In the genomic region with DNA sequence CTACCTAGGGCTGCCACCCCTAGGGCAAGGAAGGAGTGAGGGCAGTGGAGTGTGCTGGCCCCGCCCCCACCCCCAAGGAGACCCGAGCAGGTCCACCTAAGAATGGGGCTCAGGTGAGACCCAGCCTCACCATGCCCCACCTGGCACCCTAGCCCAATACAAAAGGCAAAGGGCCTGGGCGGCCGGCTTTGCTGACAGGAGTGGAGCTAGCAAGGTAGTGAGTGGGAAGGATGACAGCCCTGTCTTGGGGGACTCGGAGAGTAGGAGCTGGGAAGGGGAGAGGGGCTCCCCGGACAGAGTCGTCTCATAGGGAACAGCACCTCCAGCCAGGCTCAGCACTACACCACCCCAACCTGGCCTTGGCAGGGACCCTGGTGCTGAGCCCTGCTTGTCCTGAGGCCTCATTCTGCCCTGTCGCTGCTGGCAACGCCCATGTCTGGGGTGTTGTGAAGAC, we compare ENCODE assay signal across 29 cellular contexts. TPM values are rescaled to one million over a fixed set of nuclear protein-coding genes. Genes with fewer than 3 reads are reported as not detected.
DNase-seq lines count a peak whose midpoint lies in the region; ATAC-seq, FAIRE-seq and TF ChIP-seq lines count a peak whose summit lies in the region.
"Had no signal": no experiment of that assay in that cellular context is flagged by ENCODE, and none has a peak within 500 bp of the region (broad histone marks: within the 10 kb centered on the region; RNA-seq: fewer than 3 reads in every experiment).

No MANE protein-coding gene starts in this region.

- no peak overlapping the region for H3K4me3 ChIP-seq in left ventricle myocardium inferior
- H3K4me3 ChIP-seq in H7 (ENCODE audit: insufficient read depth, low read depth, low read length), result no peak overlapping the region
- H3K4me3 ChIP-seq in GM12878, result no peak overlapping the region
- H3K4me3 ChIP-seq: heart right ventricle, spleen, vagina had no signal

- ATAC-seq in left cardiac atrium (no peak), GM12878 (peak; percentile 9), GM21528 (IDR thresholded peaks at IDR 0.05; ENCODE audit: low FRiP score, unreplicated experiment) (no peak)
- ATAC-seq in stimulated activated naive CD8-positive, alpha-beta T cell treated with anti-CD3 and anti-CD28 coated beads, Interleukin-15, Interleukin-2, amounts not matched to agents 100 U/mL and 50 U/mL, for 24 hours, result peak; percentile 4
- ATAC-seq: activated CD4-positive, alpha-beta T cell treated with anti-CD3 and anti-CD28 coated beads for 36 hours; foreskin keratinocyte had no signal

- DNase-seq in left ventricle myocardium inferior, result no peak
- no peak for DNase-seq in left cardiac atrium
- peak; percentile 75 for DNase-seq in H7
- no peak for DNase-seq in GM12878 (ENCODE audit: low read depth, low spot score)
- no peak for DNase-seq in stimulated activated naive CD8-positive, alpha-beta T cell treated with anti-CD3 and anti-CD28 coated beads, Interleukin-15, Interleukin-2, amounts not matched to agents 100 U/mL and 50 U/mL, for 24 hours
- no peak for DNase-seq in osteocyte (ENCODE audit: extremely low spot score, unreplicated experiment)
- no peak for DNase-seq in SW 1271 (lab: John Stamatoyannopoulos, UW)
- DNase-seq: activated CD4-positive, alpha-beta T cell treated with anti-CD3 and anti-CD28 coated beads for 36 hours; activated effector memory CD4-positive, alpha-beta T cell treated with anti-CD3 and anti-CD28 coated beads, Interleukin-2, amount 50 U/mL, for 16 hours; BE2C; effector memory CD4-positive, alpha-beta T cell; foreskin keratinocyte; heart right ventricle; mesendoderm; naive B cell; NCI-H1092 treated with DMSO at 0.1 percent for 48 hours; NCI-H1930; NCI-H748 treated with DMSO at 0.1 percent for 48 hours; SHP77; spleen; stimulated activated CD4-positive, alpha-beta T cell treated with anti-CD3 and anti-CD28 coated beads, Interleukin-4, amount 100 ng/mL, for 1 hour; stimulated activated naive CD4-positive, alpha-beta T cell treated with Interleukin-2 at 50 U/mL for 16 hours had no signal

- H3K9me3 ChIP-seq in left ventricle myocardium inferior (replicated peaks) (no peaks in the 10 kb centered on the region), GM12878 (replicated peaks; ENCODE audit: control insufficient read depth, insufficient read depth, low read length) (no peaks in the 10 kb centered on the region)
- H3K9me3 ChIP-seq: BE2C, heart right ventricle, spleen, vagina had no signal

- no peaks in the 10 kb centered on the region for H3K27me3 Mint-ChIP-seq in osteocyte (ENCODE audit: unreplicated experiment)
- H3K27me3 Mint-ChIP-seq: activated CD4-positive, alpha-beta T cell treated with anti-CD3 and anti-CD28 coated beads for 36 hours; naive B cell had no signal

- H3K27ac ChIP-seq in left ventricle myocardium inferior (replicated peaks), result peak overlapping the region; percentile 12
- H3K27ac ChIP-seq in GM12878 (ENCODE audit: control insufficient read depth, insufficient read depth), result no peak overlapping the region
- H3K27ac ChIP-seq: foreskin keratinocyte, heart right ventricle, spleen, vagina had no signal

- H3K9ac ChIP-seq in GM12878 (ENCODE audit: control insufficient read depth, insufficient read depth, low read length), result no peak overlapping the region

- RAD21 ChIA-PET in GM12878 (lab: Charles Lee; ENCODE audit: unreplicated experiment), result interaction anchor here (2.6 kb wide), 1 partner anchor 171 kb away, joined by 8 read pairs; no protein-coding TSS in a partner anchor

- H3K36me3 ChIP-seq in left ventricle myocardium inferior, result peaks cover 52% of the 10 kb centered on the region
- peaks cover 30% of the 10 kb centered on the region for H3K36me3 ChIP-seq in H7 (replicated peaks; ENCODE audit: control insufficient read depth, insufficient read depth, low read length)
- H3K36me3 ChIP-seq in GM12878 (ENCODE audit: control insufficient read depth in 2 of 2, insufficient read depth in 2 of 2, low read length in 1 of 2), result peaks cover 43 to 45% of the 10 kb centered on the region in 2 experiments

- H3K27me3 ChIP-seq in left ventricle myocardium inferior (ENCODE audit: low read depth), result no peaks in the 10 kb centered on the region
- H3K27me3 ChIP-seq in H7 (ENCODE audit: control insufficient read depth, insufficient read depth, low read length), result no peaks in the 10 kb centered on the region
- H3K27me3 ChIP-seq in GM12878 (replicated peaks in 1 of 2; ENCODE audit: control insufficient read depth in 2 of 2, insufficient read depth in 2 of 2, low read length in 1 of 2), result no peaks in the 10 kb centered on the region
- H3K27me3 ChIP-seq: BE2C, foreskin keratinocyte, heart right ventricle, spleen, vagina had no signal

- H3K4me2 ChIP-seq in GM12878 (ENCODE audit: control insufficient read depth, insufficient read depth), result no peak overlapping the region

- H3K27ac Mint-ChIP-seq in osteocyte (ENCODE audit: unreplicated experiment), result no peak overlapping the region
- H3K27ac Mint-ChIP-seq: activated CD4-positive, alpha-beta T cell treated with anti-CD3 and anti-CD28 coated beads for 36 hours had no signal

- no peak overlapping the region for H2AFZ ChIP-seq in GM12878 (ENCODE audit: control insufficient read depth, low read depth, low read length)

- H3K4me1 Mint-ChIP-seq in osteocyte (ENCODE audit: unreplicated experiment), result peaks cover 8% of the 10 kb centered on the region

- POLR2A ChIA-PET in GM12878 (lab: Charles Lee), result interaction anchor here (0.7 kb wide), 1 partner anchor 12 kb away, joined by 3 read pairs; no protein-coding TSS in a partner anchor

- H3K79me2 ChIP-seq in GM12878 (ENCODE audit: control insufficient read depth, insufficient read depth, low read length), result peaks cover 41% of the 10 kb centered on the region

- SMC1A ChIA-PET in GM12878 (lab: Charles Lee; ENCODE audit: uncharacterized antibody, unreplicated experiment), result no interaction called here

- peaks cover 47% of the 10 kb centered on the region for H4K20me1 ChIP-seq in GM12878 (ENCODE audit: control insufficient read depth, insufficient read depth)

- peaks cover 14% of the 10 kb centered on the region for H3K36me3 Mint-ChIP-seq in osteocyte (ENCODE audit: unreplicated experiment)

- in situ Hi-C loops in GM12878 (cut with MboI), result no loop called here

- H3K4me3 Mint-ChIP-seq in osteocyte (ENCODE audit: unreplicated experiment), result no peak overlapping the region
- H3K4me3 Mint-ChIP-seq: activated CD4-positive, alpha-beta T cell treated with anti-CD3 and anti-CD28 coated beads for 36 hours; naive B cell had no signal

- TF ChIP-seq CTCF in left ventricle myocardium inferior (IDR thresholded peaks at IDR 0.05; ENCODE audit: borderline replicate concordance), result no peak
- no peak for TF ChIP-seq CTCF in GM12878 (IDR thresholded peaks at IDR 0.05 in 2 of 3, conservative IDR thresholded peaks at IDR 0.05 in 1 of 3; ENCODE audit: control insufficient read depth in 2 of 3, extremely low read depth in 1 of 3, insufficient read depth in 1 of 3, low read depth in 3 of 3, low read length in 3 of 3)
- no peak for TF ChIP-seq CTCF in osteocyte (IDR thresholded peaks at IDR 0.05)

- CTCF ChIA-PET in GM12878 (lab: Yijun Ruan, JAX), result interaction anchor here (1.2 kb wide), 1 partner anchor 12 kb away, joined by 3 read pairs; a partner anchor contains a TSS

- WGBS in GM12878 (ENCODE audit: insufficient coverage, insufficient replicate concordance, low lambda C conversion rate, missing lambda C conversion rate), result 86% methylated on average over 9 of the region's 9 CpGs

- TF ChIP-seq RAD21 in GM12878 (IDR thresholded peaks at IDR 0.05; ENCODE audit: insufficient read depth, low read depth, low read length), result no peak

- no peaks in the 10 kb centered on the region for H3K9me3 Mint-ChIP-seq in osteocyte (ENCODE audit: unreplicated experiment)
- H3K9me3 Mint-ChIP-seq: naive B cell had no signal

- no TSS peak for BruUV-seq in GM12878 (replicated peaks; lab: Mats Ljungman, UMichigan)

- intact Hi-C loops in left ventricle myocardium inferior (cut with micrococcal nuclease) (no loop called here), left cardiac atrium (cut with DNase I) (no loop called here), GM12878 (cut with micrococcal nuclease; ENCODE audit: unreplicated experiment) (no loop called here)

- H3K4me1 ChIP-seq in left ventricle myocardium inferior, result peaks cover 53% of the 10 kb centered on the region
- H3K4me1 ChIP-seq in GM12878 (ENCODE audit: control insufficient read depth, insufficient read depth, low read length), result peaks cover 10% of the 10 kb centered on the region
- H3K4me1 ChIP-seq: foreskin keratinocyte had no signal

- no peak for FAIRE-seq in GM12878 (lab: Jason Lieb, UNC)
- FAIRE-seq: colon, H1 had no signal

- no peak for TF ChIP-seq EP300 in GM12878 (IDR thresholded peaks at IDR 0.05; ENCODE audit: borderline replicate concordance in 1 of 2, control insufficient read depth in 1 of 2, low read depth in 2 of 2, low read length in 2 of 2)

- peak; percentile 41 for TF ChIP-seq POLR2A in GM12878 (IDR thresholded peaks at IDR 0.05; ENCODE audit: low read depth, low read length)

RNA-seq across cellular contexts. Expression of a gene that starts 12.1 kb away (rescaled TPM):
- total RNA-seq in left ventricle myocardium inferior (15.0 TPM), left cardiac atrium (10 to 100 TPM in 1 of 2 donors, 1 to 10 TPM in 1; 9.0 to 14.2 TPM), GM12878 (2014; rRNA removed) (38.5 and 48.8 TPM in 2 replicates), GM12878 (2014; rRNA removed; fragmentation: Illumina TruSeq; extraction: Trizol) (15.2 and 18.1 TPM in 2 replicates), GM12878 (2021) (128 and 139 TPM in 2 replicates), osteocyte (19.4 and 20.1 TPM in 2 replicates)
- total RNA-seq in H7 (2014; rRNA removed; shearing (Covaris generic)), result 35.9 and 37.1 TPM in 2 replicates
- 108 and 121 TPM in 2 replicates for total RNA-seq in GM12878 (2013; cell fraction: nucleolus; rRNA removed)
- 33.7 TPM for polyA plus RNA-seq in GM12878 (2011; ENCODE audit: low read depth)
- polyA plus RNA-seq in GM12878 (2011; rRNA removed) (3.2 and 10.2 TPM in 2 replicates), GM12878 (2014; fragmentation: Illumina TruSeq; extraction: Trizol) (10.5 and 31.2 TPM in 2 replicates), GM12878 (2014; fragmentation: Nextera tagmentation; extraction: Ambion mirVana) (1 to 10 TPM; 2.3 to 4.9 TPM), GM12878 (2014; rRNA removed) (40.6 and 54.3 TPM in 2 replicates), GM12878 (2016; fragmentation: Nextera tagmentation; extraction: Ambion mirVana) (10 to 100 TPM; 34.7 to 39.0 TPM)
- 15.1 and 18.0 TPM in 2 replicates for polyA plus RNA-seq in GM12878 (2011; cell fraction: cytosol; rRNA removed)
- 44.7 and 61.7 TPM in 2 replicates for polyA plus RNA-seq in GM12878 (2011; cell fraction: nucleus; rRNA removed)
- polyA plus RNA-seq in GM12878 (2012), result 64.9 and 75.4 TPM in 2 replicates
- 29.1 and 50.3 TPM in 2 replicates for polyA minus RNA-seq in GM12878 (2011; rRNA and poly(A)+ RNA removed)
- 37.0 and 37.7 TPM in 2 replicates for polyA minus RNA-seq in GM12878 (2011; cell fraction: cytosol; rRNA and poly(A)+ RNA removed)
- 39.8 and 79.0 TPM in 2 replicates for polyA minus RNA-seq in GM12878 (2011; cell fraction: nucleus; rRNA and poly(A)+ RNA removed)

RNA-seq across cellular contexts. Expression of a gene that starts 44.3 kb away (rescaled TPM):
- not detected for total RNA-seq in left ventricle myocardium inferior
- not detected for total RNA-seq in left cardiac atrium
- total RNA-seq in H7 (2014; rRNA removed; shearing (Covaris generic)), result 0.07 and 0.24 TPM in 2 replicates
- total RNA-seq in GM12878 (2013; cell fraction: nucleolus; rRNA removed), result not detected in 2 replicates
- not detected in 2 replicates for total RNA-seq in GM12878 (2014; rRNA removed)
- total RNA-seq in GM12878 (2014; rRNA removed; fragmentation: Illumina TruSeq; extraction: Trizol), result not detected in 2 replicates
- not detected in 2 replicates for total RNA-seq in GM12878 (2021)
- not detected for polyA plus RNA-seq in GM12878 (2011; ENCODE audit: low read depth)
- not detected in 2 replicates for polyA plus RNA-seq in GM12878 (2011; rRNA removed)
- polyA plus RNA-seq in GM12878 (2011; cell fraction: cytosol; rRNA removed), result 0.03 TPM in 1 of 2 replicates, not detected in the other
- polyA plus RNA-seq in GM12878 (2011; cell fraction: nucleus; rRNA removed), result not detected in 2 replicates
- 0.08 TPM in 1 of 2 replicates, not detected in the other for polyA plus RNA-seq in GM12878 (2012)
- not detected in 2 replicates for polyA plus RNA-seq in GM12878 (2014; fragmentation: Illumina TruSeq; extraction: Trizol)
- polyA plus RNA-seq in GM12878 (2014; fragmentation: Nextera tagmentation; extraction: Ambion mirVana), result not detected
- polyA plus RNA-seq in GM12878 (2014; rRNA removed), result not detected in 2 replicates
- not detected for polyA plus RNA-seq in GM12878 (2016; fragmentation: Nextera tagmentation; extraction: Ambion mirVana)
- polyA minus RNA-seq in GM12878 (2011; rRNA and poly(A)+ RNA removed), result not detected in 2 replicates
- not detected in 2 replicates for polyA minus RNA-seq in GM12878 (2011; cell fraction: cytosol; rRNA and poly(A)+ RNA removed)
- not detected in 2 replicates for polyA minus RNA-seq in GM12878 (2011; cell fraction: nucleus; rRNA and poly(A)+ RNA removed)
- not detected in 2 replicates for total RNA-seq in osteocyte
- total RNA-seq: activated CD4-positive, alpha-beta T cell treated with anti-CD3 and anti-CD28 coated beads for 36 hours; foreskin keratinocyte; heart right ventricle; omental fat pad; renal cortical epithelial cell; spleen; vagina had no signal
- polyA plus RNA-seq: esophagus, foreskin keratinocyte, heart right ventricle, spleen had no signal

Comparison
In these comparisons a context has a peak if more than half of its experiments do, and no peak if none do; other contexts are left out.
1. ATAC-seq: peak in GM12878 (single experiment) and stimulated activated naive CD8-positive, alpha-beta T cell treated with anti-CD3 and anti-CD28 coated beads, Interleukin-15, Interleukin-2, amounts not matched to agents 100 U/mL and 50 U/mL, for 24 hours (single experiment); none in left cardiac atrium (0 of 2) and GM21528 (single experiment).